8 cellular contexts compared by ENCODE assay signal in genomic region chr5:141084487-141084989, GRCh38. TPM values are rescaled to one million over a fixed set of nuclear protein-coding genes. Genes with fewer than 3 reads are reported as not detected.
DNase-seq lines count a peak whose midpoint lies in the region; ATAC-seq and TF ChIP-seq lines count a peak whose summit lies in the region.

No MANE protein-coding gene starts in this region.

- intact Hi-C loops in psoas muscle (cut with DNase I) = no loop called here

- TF ChIP-seq CTCF in C4-2B (conservative IDR thresholded peaks at IDR 0.05) = peak; percentile 83
- TF ChIP-seq CTCF in psoas muscle (IDR thresholded peaks at IDR 0.05) = peak; percentile 46

- no peaks in the 10 kb centered on the region for H3K9me3 ChIP-seq in psoas muscle

- peaks cover 0 to 3% (median 0%) of the 10 kb centered on the region in 3 donors for H3K27me3 ChIP-seq in psoas muscle (ENCODE audit: insufficient read depth in 3 of 3, low read length in 2 of 3)

- ATAC-seq in HG02852 (IDR thresholded peaks at IDR 0.05; ENCODE audit: unreplicated experiment) (peak; percentile 64), psoas muscle (peak in 2 of 4 donors; percentile 66 to 85), GM21515 (IDR thresholded peaks at IDR 0.05; ENCODE audit: unreplicated experiment) (no peak)

- H3K4me1 ChIP-seq in psoas muscle = no peaks in the 10 kb centered on the region

- H3K36me3 ChIP-seq in psoas muscle (ENCODE audit: insufficient read depth in 1 of 2, low read depth in 1 of 2) = no peaks in the 10 kb centered on the region

- no peak overlapping the region; the same call in 1 of the 2 replicates for H3K27ac ChIP-seq in C4-2B
- peak overlapping the region; percentile 22 for H3K27ac ChIP-seq in angular gyrus (ENCODE audit: low read depth, low read length)
- no peak overlapping the region for H3K27ac ChIP-seq in psoas muscle

- DNase-seq in SHP77 treated with DMSO at 0.1 percent for 48 hours (lab: John Stamatoyannopoulos, UW) (peak; percentile 28), hepatic stellate cell (ENCODE audit: low spot score) (peak; percentile 45), psoas muscle (no peak), NCI-H128 (lab: John Stamatoyannopoulos, UW; ENCODE audit: unreplicated experiment) (no peak)

- peak overlapping the region; percentile 62 for H3K4me3 ChIP-seq in psoas muscle

- 6 to 13% (median 8%) methylated on average over 21 of the region's 21 CpGs for WGBS in psoas muscle, 3 donors

RNA-seq across cellular contexts. Expression of gene PCDHB2, which starts 9.9 kb away (rescaled TPM):
- total RNA-seq in psoas muscle = 1 to 10 TPM in 2 of 4 donors, under 1 TPM in 2; 0.88 to 1.6 (median 1.2) TPM
- under 1 TPM; 0.30 to 0.61 (median 0.31) TPM for polyA plus RNA-seq in psoas muscle

RNA-seq across cellular contexts. Expression of gene PCDHB3, which starts 15.7 kb away (rescaled TPM):
- total RNA-seq in psoas muscle = 1 to 10 TPM in 1 of 4 donors, under 1 TPM in 3; 0.65 to 1.8 (median 0.81) TPM
- polyA plus RNA-seq in psoas muscle = under 1 TPM; 0.18 to 0.82 (median 0.31) TPM

RNA-seq across cellular contexts. Expression of gene PCDHB1, which starts 33.4 kb away (rescaled TPM):
- total RNA-seq in psoas muscle = under 1 TPM in 1 of 4 donors, not detected in 3; 0.06 TPM
- under 1 TPM in 1 of 3 donors, not detected in 2; 0.01 TPM for polyA plus RNA-seq in psoas muscle

RNA-seq across cellular contexts. Expression of gene PCDHB4, which starts 37.1 kb away (rescaled TPM):
- total RNA-seq in psoas muscle = 1 to 10 TPM in 3 of 4 donors, under 1 TPM in 1; 0.77 to 2.0 (median 1.8) TPM
- polyA plus RNA-seq in psoas muscle = under 1 TPM; 0.31 to 0.80 (median 0.37) TPM

RNA-seq across cellular contexts. Expression of gene PCDHB5, which starts 50.5 kb away (rescaled TPM):
- under 1 TPM; 0.42 to 0.99 (median 0.60) TPM for total RNA-seq in psoas muscle
- under 1 TPM; 0.17 to 0.33 (median 0.27) TPM for polyA plus RNA-seq in psoas muscle

Comparison
In these comparisons a context has a peak if more than half of its experiments do, and no peak if none do; other contexts are left out.
1. DNase-seq: peak in SHP77 treated with DMSO at 0.1 percent for 48 hours (single experiment) and hepatic stellate cell (single experiment); none in psoas muscle (0 of 2) and NCI-H128 (single experiment).